Comparison of ENCODE assay signal across 10 cellular contexts in genomic region chr4:81491943-81492342, GRCh38. TPM values are rescaled to one million over a fixed set of nuclear protein-coding genes. Genes with fewer than 3 reads are reported as not detected.
DNase-seq lines count a peak whose midpoint lies in the region; ATAC-seq, FAIRE-seq and TF ChIP-seq lines count a peak whose summit lies in the region.
"Had no signal": no experiment of that assay in that cellular context is flagged by ENCODE, and none has a peak within 500 bp of the region (broad histone marks: within the 10 kb centered on the region; RNA-seq: fewer than 3 reads in every experiment).

No MANE protein-coding gene starts in this region.

- no peak overlapping the region for H3K9ac ChIP-seq in SU-DHL-6 (ENCODE audit: low read length)

- H3K27ac Mint-ChIP-seq in Calu3 (ENCODE audit: unreplicated experiment): peak overlapping the region; percentile 92

- H3K27me3 ChIP-seq in SU-DHL-6 (ENCODE audit: low read length) (no peaks in the 10 kb centered on the region), uterus (no peaks in the 10 kb centered on the region)

- no TSS peak for BruUV-seq in Calu3 (replicated peaks; lab: Mats Ljungman, UMichigan)

- intact Hi-C loops in Calu3 (cut with micrococcal nuclease; ENCODE audit: unreplicated experiment) (loop anchor here (5.0 kb wide), 1 partner anchor 145 kb away; no protein-coding TSS in a partner anchor), uterus (cut with DNase I; ENCODE audit: low total_unique reads) (no loop called here)

- ATAC-seq in HG02884 (IDR thresholded peaks at IDR 0.05; ENCODE audit: unreplicated experiment): peak; percentile 56

- no peaks in the 10 kb centered on the region for H3K4me1 ChIP-seq in uterus

- H2AFZ ChIP-seq in SU-DHL-6 (ENCODE audit: low read depth, low read length, severe bottlenecking): no peak overlapping the region

- peaks cover 7% of the 10 kb centered on the region for H3K36me3 Mint-ChIP-seq in Calu3 (ENCODE audit: insufficient read depth, unreplicated experiment)

- H3K9me3 ChIP-seq in SU-DHL-6 (ENCODE audit: insufficient read depth, low read length) (no peaks in the 10 kb centered on the region), uterus (no peaks in the 10 kb centered on the region)

- no peak for DNase-seq in Calu3
- DNase-seq in kidney tubule cell (ENCODE audit: low spot score): peak; percentile 61
- DNase-seq in NCI-H2029 (lab: John Stamatoyannopoulos, UW): no peak
- DNase-seq in GM03348 (ENCODE audit: low spot score): no peak
- no peak for DNase-seq in uterus
- DNase-seq in frontal cortex (ENCODE audit: low spot score in 2 of 2): no peak
- DNase-seq: activated effector memory CD4-positive, alpha-beta T cell treated with anti-CD3 and anti-CD28 coated beads, Interleukin-2, amount 50 U/mL, for 16 hours; NCI-H2227 treated with DMSO at 0.1 percent for 48 hours had no signal

- TF ChIP-seq CTCF in Calu3 (IDR thresholded peaks at IDR 0.05; ENCODE audit: unreplicated experiment): no peak
- no peak for TF ChIP-seq CTCF in SU-DHL-6 (IDR thresholded peaks at IDR 0.05; ENCODE audit: insufficient read depth, low read length, poor library complexity, severe bottlenecking)
- TF ChIP-seq CTCF in uterus (IDR thresholded peaks at IDR 0.05): no peak

- peak overlapping the region; percentile 9 for H3K4me3 Mint-ChIP-seq in Calu3 (ENCODE audit: low read depth, unreplicated experiment)

- H3K27ac ChIP-seq in SU-DHL-6 (ENCODE audit: low read depth, low read length) (peak overlapping the region; percentile 40), uterus (no peak overlapping the region)

- CTCF ChIA-PET in Calu3 (lab: Charles Lee): interaction anchor here (1.4 to 1.5 kb wide), 3 partner anchors 20 to 28 kb away, joined by 4 to 5 read pairs (median 4); partner anchors contain the start of gene RASGEF1B

- H3K4me3 ChIP-seq in SU-DHL-6 (ENCODE audit: insufficient read depth, low read length, poor library complexity, severe bottlenecking) (no peak overlapping the region), uterus (no peak overlapping the region)

- no peaks in the 10 kb centered on the region for H3K9me2 ChIP-seq in SU-DHL-6 (replicated peaks; ENCODE audit: insufficient read depth, low read length)

- peaks cover 27% of the 10 kb centered on the region for H3K4me1 Mint-ChIP-seq in Calu3 (ENCODE audit: low read depth, unreplicated experiment)

- FAIRE-seq in frontal cortex (lab: Jason Lieb, UNC): no peak

- no peak for TF ChIP-seq POLR2A in uterus (IDR thresholded peaks at IDR 0.05)

- H3K36me3 ChIP-seq in SU-DHL-6 (ENCODE audit: low read length) (no peaks in the 10 kb centered on the region), uterus (no peaks in the 10 kb centered on the region)

- peaks cover 6% of the 10 kb centered on the region for H3K9me3 Mint-ChIP-seq in Calu3 (ENCODE audit: low read depth, unreplicated experiment)

- H3K79me2 ChIP-seq in SU-DHL-6 (ENCODE audit: insufficient read depth, low read length): no peaks in the 10 kb centered on the region

- H3K4me2 ChIP-seq in SU-DHL-6 (ENCODE audit: low read depth, low read length, poor library complexity, severe bottlenecking): peak overlapping the region; percentile 36

- no peaks in the 10 kb centered on the region for H3K27me3 Mint-ChIP-seq in Calu3 (ENCODE audit: unreplicated experiment)

- no peaks in the 10 kb centered on the region for H4K20me1 ChIP-seq in SU-DHL-6 (ENCODE audit: low read depth, low read length)

- H3F3A ChIP-seq in SU-DHL-6 (ENCODE audit: insufficient read depth): no peaks in the 10 kb centered on the region; the same call in 1 of the 2 replicates

RNA-seq across cellular contexts. Expression of gene RASGEF1B, which starts 20.2 kb away (rescaled TPM):
- total RNA-seq in Calu3 (2022): 33.8 and 36.3 TPM in 2 replicates
- 10 to 100 TPM in 2 of 4 donors, 1 to 10 TPM in 1, under 1 TPM in 1; 0.77 to 25.9 (median 12.2) TPM for total RNA-seq in uterus
- total RNA-seq in frontal cortex: 48.1 TPM
